ENCODE assay signal across 25 cellular contexts in genomic region chrX:26286836-26287235, GRCh38.
DNase-seq lines count a peak whose midpoint lies in the region; ATAC-seq, FAIRE-seq and TF ChIP-seq lines count a peak whose summit lies in the region.
"Had no signal": no experiment of that assay in that cellular context is flagged by ENCODE, and none has a peak within 500 bp of the region (broad histone marks: within the 10 kb centered on the region; RNA-seq: fewer than 3 reads in every experiment).

No MANE protein-coding gene starts in this region.

- TF ChIP-seq POLR2A in HepG2 (IDR thresholded peaks at IDR 0.05; ENCODE audit: insufficient read depth in 1 of 2, low read depth in 2 of 2, low read length in 2 of 2) (no peak), right lobe of liver (IDR thresholded peaks at IDR 0.05) (no peak)

- H3K36me3 ChIP-seq in HepG2 (replicated peaks in 1 of 2; ENCODE audit: control insufficient read depth in 1 of 2, insufficient read depth in 2 of 2, low read length in 2 of 2), result no peaks in the 10 kb centered on the region
- H3K36me3 ChIP-seq in right lobe of liver, result no peaks in the 10 kb centered on the region
- H3K36me3 ChIP-seq in left lung, result no peaks in the 10 kb centered on the region
- H3K36me3 ChIP-seq: BE2C; BLaER1 treated with 17β-estradiol and CSF1 and Interleukin-3, amounts not matched to agents 10 nM and 100 nM had no signal

- ATAC-seq in HepG2, result no peak
- ATAC-seq in right lobe of liver, result no peak
- ATAC-seq in HG03342 (IDR thresholded peaks at IDR 0.05; ENCODE audit: unreplicated experiment), result no peak
- no peak for ATAC-seq in HG02678 (IDR thresholded peaks at IDR 0.05; ENCODE audit: unreplicated experiment)
- no peak for ATAC-seq in left lung
- ATAC-seq: A549, GM23338, HCT116 had no signal

- H3K9me3 ChIP-seq in HepG2 (ENCODE audit: low read length), result 0 out of 2 replicates have a peak, but pooled peaks cover 5% of the 10 kb centered on the region
- no peaks in the 10 kb centered on the region for H3K9me3 ChIP-seq in right lobe of liver
- no peaks in the 10 kb centered on the region for H3K9me3 ChIP-seq in left lung
- H3K9me3 ChIP-seq: A549, BE2C had no signal

- in situ Hi-C loops in HepG2 (cut with HindIII; ENCODE audit: extremely low pct_ligation_motif_present, low pct_unique_long_range_greater_than_20kb), result no loop called here

- no peak overlapping the region for H3K4me3 ChIP-seq in HepG2 (replicated peaks in 1 of 3; ENCODE audit: insufficient read depth in 1 of 3, low read depth in 2 of 3, low read length in 3 of 3)
- no peak overlapping the region for H3K4me3 ChIP-seq in right lobe of liver
- no peak overlapping the region for H3K4me3 ChIP-seq in left lung
- H3K4me3 ChIP-seq: A549; BLaER1 treated with 17β-estradiol and CSF1 and Interleukin-3, amounts not matched to agents 10 nM and 100 nM; GM23338 had no signal

- BruUV-seq in HepG2 (replicated peaks; lab: Mats Ljungman, UMichigan), result no TSS peak

- no peaks in the 10 kb centered on the region for H4K20me1 ChIP-seq in HepG2 (ENCODE audit: insufficient read depth, low read length)
- H4K20me1 ChIP-seq: BLaER1 treated with 17β-estradiol and CSF1 and Interleukin-3, amounts not matched to agents 10 nM and 100 nM had no signal

- no peak for FAIRE-seq in HepG2 (lab: Jason Lieb, UNC)
- FAIRE-seq: A549, D721Med, GM12891, GM18507 had no signal

- peak; percentile 0 for DNase-seq in HepG2 (ENCODE audit: low spot score)
- no peak for DNase-seq in right lobe of liver
- peak; percentile 0 for DNase-seq in HuH-7 (ENCODE audit: low spot score)
- DNase-seq in NCI-H526 treated with DMSO at 0.1 percent for 48 hours (lab: John Stamatoyannopoulos, UW), result peak; percentile 11
- no peak for DNase-seq in left lung
- DNase-seq: 8988T; ACHN; AML-193; BE2C; CD4-positive, alpha-beta memory T cell; COR-L47; DMS 273 treated with DMSO at 0.1 percent for 48 hours; DMS79; EL; GDM1; H9 had no signal

- no peak overlapping the region for H3K27ac ChIP-seq in HepG2 (ENCODE audit: extremely low read length, insufficient read depth, low read length)
- H3K27ac ChIP-seq in right lobe of liver, result no peak overlapping the region
- no peak overlapping the region for H3K27ac ChIP-seq in left lung
- H3K27ac ChIP-seq: A549; BLaER1 treated with 17β-estradiol and CSF1 and Interleukin-3, amounts not matched to agents 10 nM and 100 nM had no signal

- no peak overlapping the region for H3K4me2 ChIP-seq in HepG2 (ENCODE audit: low read depth, low read length)
- H3K4me2 ChIP-seq: A549; BLaER1 treated with 17β-estradiol and CSF1 and Interleukin-3, amounts not matched to agents 10 nM and 100 nM; GM23338 had no signal

- POLR2A ChIA-PET in HepG2 (lab: Yijun Ruan, JAX), result no interaction called here

- H2AFZ ChIP-seq in HepG2 (ENCODE audit: low read length), result no peak overlapping the region
- H2AFZ ChIP-seq: GM23338 had no signal

- no peak overlapping the region for H3K9ac ChIP-seq in HepG2 (ENCODE audit: insufficient read depth, low read depth, low read length)
- H3K9ac ChIP-seq: BLaER1 treated with 17β-estradiol and CSF1 and Interleukin-3, amounts not matched to agents 10 nM and 100 nM had no signal

- TF ChIP-seq EP300 in HepG2 (IDR thresholded peaks at IDR 0.05; ENCODE audit: low read depth in 2 of 2, low read length in 2 of 2) (no peak), HepG2 (CRISPR knock-in tag; IDR thresholded peaks at IDR 0.05; ENCODE audit: borderline replicate concordance) (no peak)

- TF ChIP-seq RAD21 in HepG2 (CRISPR knock-in tag; IDR thresholded peaks at IDR 0.05), result no peak

- no peaks in the 10 kb centered on the region for H3K79me2 ChIP-seq in HepG2 (ENCODE audit: insufficient read depth, low read length)

- intact Hi-C loops in HepG2 (cut with micrococcal nuclease; ENCODE audit: unreplicated experiment) (no loop called here), right lobe of liver (cut with DNase I) (no loop called here), left lung (cut with DNase I) (no loop called here)

- H3K4me1 ChIP-seq in HepG2 (ENCODE audit: insufficient read depth, low read length) (no peaks in the 10 kb centered on the region), right lobe of liver (no peaks in the 10 kb centered on the region), left lung (no peaks in the 10 kb centered on the region)
- H3K4me1 ChIP-seq: A549; BE2C; BLaER1 treated with 17β-estradiol and CSF1 and Interleukin-3, amounts not matched to agents 10 nM and 100 nM had no signal

- CTCF ChIA-PET in HepG2 (lab: Yijun Ruan, JAX; ENCODE audit: low intra/inter-chr PET ratio, low total read pairs), result no interaction called here

- TF ChIP-seq CTCF in HepG2 (CRISPR knock-in tag; IDR thresholded peaks at IDR 0.05) (no peak), right lobe of liver (IDR thresholded peaks at IDR 0.05) (no peak), left lung (IDR thresholded peaks at IDR 0.05) (no peak)

- 0% methylated on average over 2 of the region's 9 CpGs for WGBS in HepG2 (ENCODE audit: low lambda C conversion rate)
- WGBS in right lobe of liver (ENCODE audit: insufficient coverage, low coverage, low lambda C conversion rate, missing lambda C conversion rate), result no CpG with 5 or more reads among the region's 9 CpGs

- H3K27me3 ChIP-seq in HepG2 (ENCODE audit: control insufficient read depth in 1 of 2, insufficient read depth in 2 of 2, low read length in 2 of 2) (no peaks in the 10 kb centered on the region), right lobe of liver (no peaks in the 10 kb centered on the region), left lung (no peaks in the 10 kb centered on the region)
- H3K27me3 ChIP-seq: BE2C had no signal

TF ChIP-seq in HepG2, 621 proteins besides CTCF, POLR2A, EP300 and RAD21:
- TF ChIP-seq HNF1A (IDR thresholded peaks at IDR 0.05; ENCODE audit: low read depth) (no peak), HNF1A (CRISPR knock-in tag; IDR thresholded peaks at IDR 0.05; ENCODE audit: borderline replicate concordance) (no peak), ZIK1 (CRISPR knock-in tag; IDR thresholded peaks at IDR 0.05; ENCODE audit: borderline replicate concordance, low read depth) (no peak), ZNF468 (CRISPR knock-in tag; IDR thresholded peaks at IDR 0.05) (no peak), KMT2A (CRISPR knock-in tag; IDR thresholded peaks at IDR 0.05) (no peak), PLRG1 (conservative IDR thresholded peaks at IDR 0.05) (no peak), RXRB (CRISPR knock-in tag; IDR thresholded peaks at IDR 0.05; ENCODE audit: borderline replicate concordance) (no peak), ISL2 (CRISPR knock-in tag; IDR thresholded peaks at IDR 0.05) (no peak)

Comparison
In these comparisons a context has a peak if more than half of its experiments do, and no peak if none do; other contexts are left out.
1. DNase-seq: peak in HepG2 (single experiment), HuH-7 (single experiment) and NCI-H526 treated with DMSO at 0.1 percent for 48 hours (single experiment); none in right lobe of liver (0 of 3) and left lung (0 of 2).